In the genomic region with DNA sequence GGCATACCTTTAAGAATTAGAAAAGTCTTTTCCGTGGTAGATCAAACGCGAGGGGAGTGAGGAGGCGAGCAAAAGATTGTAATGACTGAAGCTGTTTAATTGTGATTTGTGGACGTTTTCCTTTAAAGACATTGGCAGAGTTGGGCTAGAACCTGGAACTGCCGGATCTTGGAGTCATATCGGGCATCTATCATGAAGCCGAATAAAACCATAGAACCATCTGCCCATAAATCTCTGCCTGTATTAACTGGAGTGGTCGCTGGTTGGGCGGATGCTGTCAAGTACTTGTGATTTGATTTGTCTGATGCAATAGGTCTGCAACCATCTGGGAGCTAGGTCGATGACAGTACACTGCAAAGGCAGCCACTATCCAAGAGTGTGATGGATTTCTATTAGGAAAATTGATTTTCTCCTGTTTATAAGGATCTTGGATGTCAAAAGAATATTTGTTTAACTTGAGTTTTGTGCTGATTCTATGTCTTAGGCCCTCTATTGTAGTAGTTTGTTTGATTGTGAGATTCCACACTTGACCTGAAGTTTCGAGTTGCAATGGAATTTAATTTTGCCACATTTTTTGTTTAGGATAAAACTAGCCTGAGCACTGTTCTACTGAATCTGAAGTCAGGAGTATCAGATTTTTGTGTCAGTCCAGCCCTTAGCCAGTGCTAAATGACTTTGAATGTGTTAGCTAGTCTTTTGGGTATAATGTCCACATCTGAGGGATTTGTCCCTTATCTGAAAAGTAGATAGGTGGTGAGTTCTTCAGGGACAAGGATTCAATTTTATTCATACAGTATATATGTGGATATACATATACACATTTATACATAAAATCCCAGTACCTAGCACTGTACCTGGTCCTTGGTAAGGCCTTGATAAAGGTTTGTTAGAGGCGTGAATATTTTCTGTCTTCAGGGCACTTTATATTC, we compare ENCODE assay signal across 1 cellular context.
TF ChIP-seq lines count a peak whose summit lies in the region.

No MANE protein-coding gene starts in this region.

TF ChIP-seq in K562, 482 proteins besides CTCF, POLR2A, EP300 and RAD21 (continued from another document and continues in another):
- TF ChIP-seq, protein P1, sequence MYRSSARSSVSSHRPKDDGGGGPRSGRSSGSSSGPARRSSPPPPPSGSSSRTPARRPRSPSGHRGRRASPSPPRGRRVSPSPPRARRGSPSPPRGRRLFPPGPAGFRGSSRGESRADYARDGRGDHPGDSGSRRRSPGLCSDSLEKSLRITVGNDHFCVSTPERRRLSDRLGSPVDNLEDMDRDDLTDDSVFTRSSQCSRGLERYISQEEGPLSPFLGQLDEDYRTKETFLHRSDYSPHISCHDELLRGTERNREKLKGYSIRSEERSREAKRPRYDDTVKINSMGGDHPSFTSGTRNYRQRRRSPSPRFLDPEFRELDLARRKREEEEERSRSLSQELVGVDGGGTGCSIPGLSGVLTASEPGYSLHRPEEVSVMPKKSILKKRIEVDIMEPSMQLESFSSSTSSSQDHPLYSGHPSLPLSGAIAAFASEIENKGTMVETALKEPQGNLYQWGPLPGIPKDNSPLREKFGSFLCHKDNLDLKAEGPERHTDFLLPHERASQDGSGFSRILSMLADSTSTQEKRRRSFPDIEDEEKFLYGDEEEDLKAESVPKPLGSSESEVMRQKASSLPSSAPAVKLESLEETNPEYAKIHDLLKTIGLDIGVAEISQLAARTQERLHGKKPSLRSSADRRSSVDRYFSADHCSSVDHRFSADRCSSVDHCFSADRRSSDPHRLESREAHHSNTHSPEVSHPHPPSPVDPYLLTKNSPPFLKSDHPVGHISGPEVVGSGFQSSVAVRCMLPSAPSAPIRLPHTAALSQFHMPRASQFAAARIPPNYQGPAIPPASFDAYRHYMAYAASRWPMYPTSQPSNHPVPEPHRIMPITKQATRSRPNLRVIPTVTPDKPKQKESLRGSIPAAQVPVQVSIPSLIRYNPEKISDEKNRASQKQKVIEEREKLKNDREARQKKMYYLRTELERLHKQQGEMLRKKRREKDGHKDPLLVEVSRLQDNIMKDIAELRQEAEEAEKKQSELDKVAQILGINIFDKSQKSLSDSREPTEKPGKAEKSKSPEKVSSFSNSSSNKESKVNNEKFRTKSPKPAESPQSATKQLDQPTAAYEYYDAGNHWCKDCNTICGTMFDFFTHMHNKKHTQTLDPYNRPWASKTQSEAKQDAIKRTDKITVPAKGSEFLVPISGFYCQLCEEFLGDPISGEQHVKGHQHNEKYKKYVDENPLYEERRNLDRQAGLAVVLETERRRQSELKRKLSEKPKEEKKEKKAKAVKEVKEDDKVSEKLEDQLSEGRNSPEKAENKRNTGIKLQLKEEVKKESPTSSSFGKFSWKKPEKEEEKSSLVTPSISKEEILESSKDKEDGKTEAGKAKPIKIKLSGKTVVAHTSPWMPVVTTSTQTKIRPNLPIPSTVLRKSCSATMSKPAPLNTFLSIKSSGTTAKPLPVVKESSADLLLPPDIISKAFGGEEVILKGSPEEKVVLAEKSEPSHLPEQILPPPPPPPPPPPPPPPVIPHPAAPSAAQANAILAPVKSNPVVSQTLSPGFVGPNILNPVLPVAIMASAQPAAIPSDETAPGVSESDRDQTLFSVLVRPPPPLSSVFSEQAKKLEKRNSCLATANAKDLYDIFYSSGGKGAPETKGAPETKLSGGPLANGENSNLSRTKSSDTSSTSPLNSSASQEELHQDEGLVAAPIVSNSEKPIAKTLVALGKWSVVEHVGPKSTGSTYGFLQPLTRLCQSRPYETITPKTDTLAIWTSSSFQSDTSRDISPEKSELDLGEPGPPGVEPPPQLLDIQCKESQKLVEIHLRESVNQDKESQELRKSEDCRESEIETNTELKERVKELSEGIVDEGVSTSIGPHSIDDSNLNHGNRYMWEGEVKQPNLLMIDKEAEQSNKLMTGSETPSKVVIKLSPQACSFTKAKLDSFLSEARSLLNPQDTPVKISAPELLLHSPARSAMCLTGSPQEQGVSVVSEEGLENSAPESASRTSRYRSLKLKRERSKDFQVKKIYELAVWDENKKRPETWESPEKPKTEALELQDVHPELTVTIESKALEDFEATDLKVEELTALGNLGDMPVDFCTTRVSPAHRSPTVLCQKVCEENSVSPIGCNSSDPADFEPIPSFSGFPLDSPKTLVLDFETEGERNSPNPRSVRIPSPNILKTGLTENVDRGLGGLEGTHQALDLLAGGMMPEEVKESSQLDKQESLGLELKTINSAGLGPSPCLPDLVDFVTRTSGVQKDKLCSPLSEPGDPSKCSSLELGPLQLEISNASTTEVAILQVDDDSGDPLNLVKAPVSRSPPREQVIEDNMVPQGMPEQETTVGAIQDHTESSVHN (IDR thresholded peaks at IDR 0.05; ENCODE audit: borderline replicate concordance in 1 of 2, low read depth in 1 of 2), result peak in 1 of 2 experiments; percentile 91; a peak in 2 of 4 replicates
- TF ChIP-seq ZNF408 (CRISPR knock-in tag; IDR thresholded peaks at IDR 0.05; ENCODE audit: low read depth), result no peak
- TF ChIP-seq ZNF384 (IDR thresholded peaks at IDR 0.05; ENCODE audit: low read depth, low read length), result peak; percentile 33; the same call in 1 of the 2 replicates
- no peak for TF ChIP-seq HDAC8 (tag; IDR thresholded peaks at IDR 0.05)
- no peak for TF ChIP-seq TAF1 (IDR thresholded peaks at IDR 0.05; ENCODE audit: control insufficient read depth, extremely low read depth, insufficient read depth, low read length, severe bottlenecking)
- no peak for TF ChIP-seq MECOM (CRISPR knock-in tag; IDR thresholded peaks at IDR 0.05)
- no peak for TF ChIP-seq ADNP (tag; IDR thresholded peaks at IDR 0.05)
- TF ChIP-seq, protein P2, sequence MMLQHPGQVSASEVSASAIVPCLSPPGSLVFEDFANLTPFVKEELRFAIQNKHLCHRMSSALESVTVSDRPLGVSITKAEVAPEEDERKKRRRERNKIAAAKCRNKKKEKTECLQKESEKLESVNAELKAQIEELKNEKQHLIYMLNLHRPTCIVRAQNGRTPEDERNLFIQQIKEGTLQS (IDR thresholded peaks at IDR 0.05), result peak; percentile 99
- TF ChIP-seq, protein P2 (CRISPR knock-in tag; conservative IDR thresholded peaks at IDR 0.05), result peak; percentile 42; the same call in 1 of the 2 replicates
- TF ChIP-seq ELK3 (CRISPR knock-in tag; IDR thresholded peaks at IDR 0.05), result 0 out of 2 replicates have a peak, but pooled peaks have one; percentile 52
- no peak for TF ChIP-seq LARP7 (IDR thresholded peaks at IDR 0.05)
- TF ChIP-seq ZNF561 (CRISPR knock-in tag; conservative IDR thresholded peaks at IDR 0.05), result no peak
- TF ChIP-seq, protein P3, sequence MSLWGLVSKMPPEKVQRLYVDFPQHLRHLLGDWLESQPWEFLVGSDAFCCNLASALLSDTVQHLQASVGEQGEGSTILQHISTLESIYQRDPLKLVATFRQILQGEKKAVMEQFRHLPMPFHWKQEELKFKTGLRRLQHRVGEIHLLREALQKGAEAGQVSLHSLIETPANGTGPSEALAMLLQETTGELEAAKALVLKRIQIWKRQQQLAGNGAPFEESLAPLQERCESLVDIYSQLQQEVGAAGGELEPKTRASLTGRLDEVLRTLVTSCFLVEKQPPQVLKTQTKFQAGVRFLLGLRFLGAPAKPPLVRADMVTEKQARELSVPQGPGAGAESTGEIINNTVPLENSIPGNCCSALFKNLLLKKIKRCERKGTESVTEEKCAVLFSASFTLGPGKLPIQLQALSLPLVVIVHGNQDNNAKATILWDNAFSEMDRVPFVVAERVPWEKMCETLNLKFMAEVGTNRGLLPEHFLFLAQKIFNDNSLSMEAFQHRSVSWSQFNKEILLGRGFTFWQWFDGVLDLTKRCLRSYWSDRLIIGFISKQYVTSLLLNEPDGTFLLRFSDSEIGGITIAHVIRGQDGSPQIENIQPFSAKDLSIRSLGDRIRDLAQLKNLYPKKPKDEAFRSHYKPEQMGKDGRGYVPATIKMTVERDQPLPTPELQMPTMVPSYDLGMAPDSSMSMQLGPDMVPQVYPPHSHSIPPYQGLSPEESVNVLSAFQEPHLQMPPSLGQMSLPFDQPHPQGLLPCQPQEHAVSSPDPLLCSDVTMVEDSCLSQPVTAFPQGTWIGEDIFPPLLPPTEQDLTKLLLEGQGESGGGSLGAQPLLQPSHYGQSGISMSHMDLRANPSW (CRISPR knock-in tag; IDR thresholded peaks at IDR 0.05), result no peak
- TF ChIP-seq SUPT5H (IDR thresholded peaks at IDR 0.05), result no peak
- TF ChIP-seq NR2F6 (CRISPR knock-in tag; IDR thresholded peaks at IDR 0.05), result no peak
- no peak for TF ChIP-seq CREB1 (IDR thresholded peaks at IDR 0.05)
- 0 out of 2 replicates have a peak, but pooled peaks have one; percentile 17 for TF ChIP-seq CREB1 (CRISPR knock-in tag; IDR thresholded peaks at IDR 0.05)
- peak; percentile 80 for TF ChIP-seq HDAC3 (IDR thresholded peaks at IDR 0.05; ENCODE audit: borderline replicate concordance, partially characterized antibody)
- TF ChIP-seq KLF16 (IDR thresholded peaks at IDR 0.05), result peak; percentile 53; the same call in 1 of the 2 replicates
- TF ChIP-seq RNF2 (IDR thresholded peaks at IDR 0.05), result peak; percentile 82
- no peak for TF ChIP-seq ZNF277 (CRISPR knock-in tag; IDR thresholded peaks at IDR 0.05; ENCODE audit: borderline replicate concordance)
- TF ChIP-seq ZNF316 (IDR thresholded peaks at IDR 0.05), result no peak
- peak; percentile 46; the same call in 1 of the 2 replicates for TF ChIP-seq BHLHE40 (IDR thresholded peaks at IDR 0.05; ENCODE audit: low read length)
- 0 out of 4 replicates have a peak, but pooled peaks have one; percentile 28 to 39 for TF ChIP-seq MAZ (CRISPR knock-in tag; conservative IDR thresholded peaks at IDR 0.05 in 1 of 2, IDR thresholded peaks at IDR 0.05 in 1 of 2)
- peak; percentile 97 for TF ChIP-seq ARID3A (IDR thresholded peaks at IDR 0.05; ENCODE audit: borderline replicate concordance, low read depth, low read length)
- no peak for TF ChIP-seq ZNF23 (CRISPR knock-in tag; IDR thresholded peaks at IDR 0.05)
- TF ChIP-seq ZNF282 (CRISPR knock-in tag; IDR thresholded peaks at IDR 0.05), result no peak
- peak; percentile 60; the same call in 1 of the 2 replicates for TF ChIP-seq SOX6 (IDR thresholded peaks at IDR 0.05)
- no peak for TF ChIP-seq CTCFL (IDR thresholded peaks at IDR 0.05; ENCODE audit: borderline replicate concordance, insufficient read depth, low read depth, low read length, poor library complexity, severe bottlenecking)
- no peak for TF ChIP-seq HEY1 (CRISPR knock-in tag; IDR thresholded peaks at IDR 0.05; ENCODE audit: borderline replicate concordance)
- no peak for TF ChIP-seq POLR2G (IDR thresholded peaks at IDR 0.05; ENCODE audit: low read depth, low read length)
- peak; percentile 61 for TF ChIP-seq ZNF175 (CRISPR knock-in tag; IDR thresholded peaks at IDR 0.05; ENCODE audit: low read depth)
- TF ChIP-seq E2F4 (CRISPR knock-in tag; IDR thresholded peaks at IDR 0.05; ENCODE audit: low read depth), result no peak
- no peak for TF ChIP-seq KAT2B (IDR thresholded peaks at IDR 0.05; ENCODE audit: low read depth, low read length)
- TF ChIP-seq ILK (tag; IDR thresholded peaks at IDR 0.05; ENCODE audit: borderline replicate concordance, low read depth), result no peak
- TF ChIP-seq TCFL5 (CRISPR knock-in tag; conservative IDR thresholded peaks at IDR 0.05), result no peak
- TF ChIP-seq TEAD4 (IDR thresholded peaks at IDR 0.05; ENCODE audit: low read length), result peak; percentile 78
- TF ChIP-seq TEAD4 (CRISPR knock-in tag; IDR thresholded peaks at IDR 0.05; ENCODE audit: borderline replicate concordance), result no peak
